In the genomic region with DNA sequence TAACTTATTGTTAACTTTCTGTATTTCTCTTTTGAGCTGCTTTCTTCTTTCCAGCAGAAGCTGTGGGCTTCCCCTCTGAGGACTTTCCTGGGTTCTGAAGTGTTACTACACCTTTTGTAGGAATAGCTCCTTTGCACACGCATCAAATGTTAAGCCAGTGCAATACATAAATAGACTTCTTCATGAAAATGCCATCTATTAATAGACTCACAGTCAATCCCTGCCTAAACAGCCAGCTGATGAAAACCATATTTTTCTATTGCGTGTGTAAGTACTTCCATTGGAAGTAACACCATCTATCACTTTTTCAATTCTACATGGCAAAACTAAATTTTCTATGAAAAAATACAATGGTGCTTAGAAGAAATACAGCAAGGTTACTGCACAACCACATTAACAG, we compare ENCODE assay signal across 12 cellular contexts.
DNase-seq lines count a peak whose midpoint lies in the region; ATAC-seq and TF ChIP-seq lines count a peak whose summit lies in the region.
"Had no signal": no experiment of that assay in that cellular context is flagged by ENCODE, and none has a peak within 500 bp of the region (broad histone marks: within the 10 kb centered on the region; RNA-seq: fewer than 3 reads in every experiment).

No MANE protein-coding gene starts in this region.

- no peak for TF ChIP-seq CTCF in GM13977 (IDR thresholded peaks at IDR 0.05; ENCODE audit: extremely low read depth, insufficient read depth, missing control alignments)

- H3K4me1 ChIP-seq in subcutaneous abdominal adipose tissue (ENCODE audit: control insufficient read depth in 5 of 5, insufficient read depth in 5 of 5, low read length in 5 of 5), result peaks cover 1 to 20% (median 17%) of the 10 kb centered on the region in 5 donors

- H3K4me3 ChIP-seq in subcutaneous abdominal adipose tissue (ENCODE audit: low read depth in 1 of 5, low read length in 5 of 5), result peak overlapping the region in 3 of 5 donors; percentile 57 to 72 (median 67)

- DNase-seq in fibroblast of peridontal ligament (ENCODE audit: extremely low read depth) (peak; percentile 47), GM13977 (ENCODE audit: low spot score) (no peak), DMS53 (lab: John Stamatoyannopoulos, UW) (no peak), COR-L47 (lab: John Stamatoyannopoulos, UW) (no peak)
- DNase-seq: activated T-cell treated with anti-CD3 and anti-CD28 coated beads for 4 hours; effector CD8-positive, alpha-beta T cell; NCI-H1105 treated with DMSO at 0.1 percent for 48 hours; stomach had no signal

- in situ Hi-C loops in GM13977 (cut with MboI; ENCODE audit: low pct_unique_long_range_greater_than_20kb, low sequenced_read_pairs, unreplicated experiment), result no loop called here

- no peaks in the 10 kb centered on the region for H3K9me3 ChIP-seq in subcutaneous abdominal adipose tissue (ENCODE audit: control insufficient read depth in 5 of 5, low read length in 5 of 5)
- H3K9me3 ChIP-seq: stomach had no signal

- no peak overlapping the region for H3K27ac ChIP-seq in subcutaneous abdominal adipose tissue (ENCODE audit: low read depth, low read length)
- H3K27ac ChIP-seq: SK-N-MC, stomach had no signal

- H3K27me3 ChIP-seq in subcutaneous abdominal adipose tissue (ENCODE audit: control insufficient read depth in 5 of 5, insufficient read depth in 4 of 5, low read length in 5 of 5), result peaks cover 0 to 9% (median 0%) of the 10 kb centered on the region in 5 donors

- no peak overlapping the region for H3K9ac ChIP-seq in subcutaneous abdominal adipose tissue (ENCODE audit: low read length in 5 of 5)

- peak; percentile 0 for ATAC-seq in GM19467 (IDR thresholded peaks at IDR 0.05; ENCODE audit: unreplicated experiment)
- ATAC-seq in HG03442 (IDR thresholded peaks at IDR 0.05; ENCODE audit: unreplicated experiment), result peak; percentile 12

- no peaks in the 10 kb centered on the region for H3K36me3 ChIP-seq in subcutaneous abdominal adipose tissue (ENCODE audit: control insufficient read depth in 5 of 5, insufficient read depth in 5 of 5, low read length in 5 of 5)
- H3K36me3 ChIP-seq: stomach had no signal
